ENCODE assay signal across 19 cellular contexts in genomic region chrY:14850734-14851133, GRCh38.
"Had no signal": no experiment of that assay in that cellular context is flagged by ENCODE, and none has a peak within 500 bp of the region (broad histone marks: within the 10 kb centered on the region; RNA-seq: fewer than 3 reads in every experiment).

No MANE protein-coding gene starts in this region.

- H3K4me3 Mint-ChIP-seq: activated naive CD4-positive, alpha-beta T cell treated with anti-CD3 and anti-CD28 coated beads for 36 hours; activated T-helper 17 cell treated with anti-CD3 and anti-CD28 coated beads, Interleukin-2, amount 50 U/mL, for 72 hours; memory B cell; natural killer cell treated with Interleukin-12 subunit alpha and Interleukin-12 subunit beta and Interleukin-15 and Interleukin-18, amount 100 ng/mL, for 72 hours; T-helper 17 cell had no signal

- H3K9me3 ChIP-seq: left lung, psoas muscle had no signal

- H3K27ac Mint-ChIP-seq: activated naive CD4-positive, alpha-beta T cell treated with anti-CD3 and anti-CD28 coated beads for 36 hours; activated T-helper 17 cell treated with anti-CD3 and anti-CD28 coated beads, Interleukin-2, amount 50 U/mL, for 72 hours; memory B cell; natural killer cell treated with Interleukin-12 subunit alpha and Interleukin-12 subunit beta and Interleukin-15 and Interleukin-18, amount 100 ng/mL, for 72 hours; T-helper 17 cell had no signal

- H3K4me3 ChIP-seq: left lung, psoas muscle had no signal

- H3K27me3 ChIP-seq: left lung had no signal

- H3K36me3 Mint-ChIP-seq: memory B cell; natural killer cell treated with Interleukin-12 subunit alpha and Interleukin-12 subunit beta and Interleukin-15 and Interleukin-18, amount 100 ng/mL, for 72 hours had no signal

- H3K27me3 Mint-ChIP-seq: natural killer cell treated with Interleukin-12 subunit alpha and Interleukin-12 subunit beta and Interleukin-15 and Interleukin-18, amount 100 ng/mL, for 72 hours; T-helper 17 cell had no signal

- H3K4me1 Mint-ChIP-seq: activated T-helper 17 cell treated with anti-CD3 and anti-CD28 coated beads, Interleukin-2, amount 50 U/mL, for 72 hours; memory B cell; T-helper 17 cell had no signal

- H3K27ac ChIP-seq: epithelial cell of prostate, left lung, psoas muscle had no signal

- H3K36me3 ChIP-seq: left lung had no signal

- H3K9me3 Mint-ChIP-seq: activated naive CD4-positive, alpha-beta T cell treated with anti-CD3 and anti-CD28 coated beads for 36 hours; activated T-helper 17 cell treated with anti-CD3 and anti-CD28 coated beads, Interleukin-2, amount 50 U/mL, for 72 hours; memory B cell; natural killer cell treated with Interleukin-12 subunit alpha and Interleukin-12 subunit beta and Interleukin-15 and Interleukin-18, amount 100 ng/mL, for 72 hours had no signal

- DNase-seq: activated CD4-positive, alpha-beta T cell treated with anti-CD3 and anti-CD28 coated beads, Interleukin-2, amount 50 U/mL, for 1 hour; activated CD4-positive, CD25-positive, alpha-beta regulatory T cell; activated naive CD4-positive, alpha-beta T cell treated with anti-CD3 and anti-CD28 coated beads for 36 hours; activated T-cell treated with anti-CD3 and anti-CD28 coated beads for 4 hours; central memory CD4-positive, alpha-beta T cell; effector memory CD4-positive, alpha-beta T cell; head of caudate nucleus; left lung; occipital lobe; psoas muscle; stimulated activated CD4-positive, alpha-beta T cell treated with anti-CD3 and anti-CD28 coated beads, Interleukin-12 subunit alpha, Interleukin-12 subunit beta, amount 100 ng/mL, for 4 hours; stimulated activated naive CD4-positive, alpha-beta T cell; substantia nigra; T-helper 17 cell had no signal

- ATAC-seq: activated T-helper 17 cell treated with anti-CD3 and anti-CD28 coated beads, Interleukin-2, amount 50 U/mL, for 72 hours; left lung; natural killer cell treated with Interleukin-12 subunit alpha and Interleukin-12 subunit beta and Interleukin-15 and Interleukin-18, amount 100 ng/mL, for 72 hours; psoas muscle; sciatic nerve; T-helper 17 cell had no signal

- H3K4me1 ChIP-seq: left lung, psoas muscle had no signal
